Comparison of ENCODE assay signal across 18 cellular contexts in genomic region chr6:108209738-108210137, GRCh38. TPM values are rescaled to one million over a fixed set of nuclear protein-coding genes. Genes with fewer than 3 reads are reported as not detected.
DNase-seq lines count a peak whose midpoint lies in the region; ATAC-seq and TF ChIP-seq lines count a peak whose summit lies in the region.
"Had no signal": no experiment of that assay in that cellular context is flagged by ENCODE, and none has a peak within 500 bp of the region (broad histone marks: within the 10 kb centered on the region; RNA-seq: fewer than 3 reads in every experiment).

No MANE protein-coding gene starts in this region.

- H3K27ac ChIP-seq in HEK293 (ENCODE audit: extremely low read depth, low read depth, low read length) (no peak overlapping the region), left lung (peak overlapping the region in 1 of 2 donors; percentile 78), spleen (peak overlapping the region in 7 of 8 donors; percentile 42 to 85 (median 70)), MM.1S (ENCODE audit: low read length) (no peak overlapping the region), SJCRH30 (no peak overlapping the region)

- H3F3A ChIP-seq in MM.1S (ENCODE audit: insufficient read depth, low read length), result no peaks in the 10 kb centered on the region

- WGBS in spleen, 5 donors, result 76 to 92% (median 89%) methylated on average over 5 of the region's 5 CpGs

- no peaks in the 10 kb centered on the region for H4K20me1 ChIP-seq in MM.1S (ENCODE audit: insufficient read depth, low read length)

- POLR2A ChIA-PET in HEK293 (lab: Yijun Ruan, JAX), result no interaction called here

- H3K4me1 ChIP-seq in HEK293 (ENCODE audit: control insufficient read depth, insufficient read depth, low read length) (no peaks in the 10 kb centered on the region), left lung (peaks cover 0 to 25% of the 10 kb centered on the region in 2 donors), spleen (peaks cover 0 to 12% (median 0%) of the 10 kb centered on the region in 6 donors), MM.1S (ENCODE audit: low read length) (no peaks in the 10 kb centered on the region), SJCRH30 (no peaks in the 10 kb centered on the region)

- H3K9me3 ChIP-seq in HEK293 (ENCODE audit: control insufficient read depth, insufficient read depth, low read depth, low read length), result no peaks in the 10 kb centered on the region
- no peaks in the 10 kb centered on the region for H3K9me3 ChIP-seq in left lung
- H3K9me3 ChIP-seq in spleen, result no peaks in the 10 kb centered on the region
- no peaks in the 10 kb centered on the region for H3K9me3 ChIP-seq in MM.1S (replicated peaks; ENCODE audit: insufficient read depth, low read length)
- no peaks in the 10 kb centered on the region for H3K9me3 ChIP-seq in SJCRH30 (replicated peaks)
- H3K9me3 ChIP-seq: HAP-1 had no signal

- H3K36me3 ChIP-seq in HEK293 (ENCODE audit: control insufficient read depth in 2 of 2, insufficient read depth in 1 of 2, low read length in 2 of 2) (peaks cover 5 to 33% of the 10 kb centered on the region in 2 experiments; a peak in 2 of 3 replicates), left lung (peaks cover 0 to 36% of the 10 kb centered on the region in 2 donors), spleen (peaks cover 0 to 90% (median 32%) of the 10 kb centered on the region in 6 donors), MM.1S (replicated peaks; ENCODE audit: insufficient read depth, low read length) (no peaks in the 10 kb centered on the region), SJCRH30 (peaks cover 9% of the 10 kb centered on the region)

- CTCF ChIA-PET in HEK293 (lab: Yijun Ruan, JAX), result interaction anchor here (0.6 to 1.3 kb wide), 2 partner anchors 64 to 282 kb away, joined by 3 to 4 read pairs; no protein-coding TSS in a partner anchor

- no peak for TF ChIP-seq POLR2A in spleen (IDR thresholded peaks at IDR 0.05)

- intact Hi-C loops in left lung (cut with DNase I), result no loop called here
- intact Hi-C loops in spleen (cut with DNase I; ENCODE audit: low total_unique reads), result no loop called here

- no peak overlapping the region for H3K9ac ChIP-seq in MM.1S (ENCODE audit: low read length)

- H3K27me3 ChIP-seq in left lung (no peaks in the 10 kb centered on the region), spleen (replicated peaks in 1 of 7) (no peaks in the 10 kb centered on the region), MM.1S (replicated peaks; ENCODE audit: insufficient read depth, low read length) (no peaks in the 10 kb centered on the region), SJCRH30 (no peaks in the 10 kb centered on the region)

- ATAC-seq in left lung, result peak; percentile 83
- ATAC-seq: K562 had no signal

- peaks cover 7% of the 10 kb centered on the region; the same call in 1 of the 2 replicates for H3K79me2 ChIP-seq in MM.1S (ENCODE audit: low read length)

- TF ChIP-seq CTCF in HEK293 (tag by site-specific recombination; IDR thresholded peaks at IDR 0.05), result no peak
- TF ChIP-seq CTCF in left lung (IDR thresholded peaks at IDR 0.05), result no peak
- no peak for TF ChIP-seq CTCF in spleen (IDR thresholded peaks at IDR 0.05 in 8 of 11, conservative IDR thresholded peaks at IDR 0.05 in 3 of 11)
- TF ChIP-seq CTCF in MM.1S (IDR thresholded peaks at IDR 0.05; ENCODE audit: low read length), result no peak

- peak; percentile 63 for DNase-seq in DMS79 (lab: John Stamatoyannopoulos, UW)
- no peak for DNase-seq in left lung
- DNase-seq in spleen, result no peak
- DNase-seq in MM.1S, result no peak
- no peak for DNase-seq in GM19240 (ENCODE audit: insufficient read length, low spot score)
- no peak for DNase-seq in SJCRH30
- DNase-seq in retina, result no peak
- DNase-seq: ACHN; C1 segment of cervical spinal cord; Calu3; CD4-positive, alpha-beta T cell; GF-D8; HFFc6 had no signal

- H2AFZ ChIP-seq in MM.1S (ENCODE audit: low read length), result no peak overlapping the region

- H3K4me2 ChIP-seq in MM.1S (ENCODE audit: low read depth, low read length), result no peak overlapping the region

- H3K9me2 ChIP-seq in MM.1S (replicated peaks; ENCODE audit: insufficient read depth, low read length), result no peaks in the 10 kb centered on the region

- H3K4me3 ChIP-seq in HEK293 (ENCODE audit: low read depth, low read length) (no peak overlapping the region), left lung (no peak overlapping the region), spleen (no peak overlapping the region), MM.1S (ENCODE audit: low read length) (no peak overlapping the region), SJCRH30 (no peak overlapping the region)
- H3K4me3 ChIP-seq: HAP-1, K562 had no signal

TF ChIP-seq in HEK293, 187 proteins besides CTCF, POLR2A, EP300 and RAD21:
- TF ChIP-seq KLF8 (tag by site-specific recombination; IDR thresholded peaks at IDR 0.05) (no peak), SCRT2 (tag by site-specific recombination; IDR thresholded peaks at IDR 0.05) (peak; percentile 57; the same call in 1 of the 2 replicates)
TF ChIP-seq in HEK293: peak in this region for 1.

RNA-seq across cellular contexts. Expression of gene NR2E1, which starts 43.9 kb away (rescaled TPM):
- total RNA-seq in left lung (not detected), spleen (not detected)
- polyA plus RNA-seq in spleen, result not detected
- 0.13 and 0.22 TPM in 2 replicates for total RNA-seq in SJCRH30 (2014; rRNA removed; shearing (Covaris generic))
- total RNA-seq: A172; Calu3; CD4-positive, alpha-beta T cell; H1; HFFc6; K562 had no signal
- polyA plus RNA-seq: H1, K562 had no signal

RNA-seq across cellular contexts. Expression of gene SNX3, which starts 51.1 kb away (rescaled TPM):
- total RNA-seq in left lung (100 to 1,000 TPM; 196 to 214 TPM), spleen (100 to 1,000 TPM; 132 to 213 (median 149) TPM)
- polyA plus RNA-seq in spleen, result 100 to 1,000 TPM; 135 to 236 (median 208) TPM
- total RNA-seq in SJCRH30 (2014; rRNA removed; shearing (Covaris generic)), result 189 and 209 TPM in 2 replicates

Comparison
In these comparisons a context has a peak if more than half of its experiments do, and no peak if none do; other contexts are left out.
1. H3K27ac ChIP-seq: peak in spleen (7 of 8); none in HEK293 (single experiment), MM.1S (single experiment) and SJCRH30 (single experiment).